Comparison of ENCODE assay signal across 2 cellular contexts in the genomic region with DNA sequence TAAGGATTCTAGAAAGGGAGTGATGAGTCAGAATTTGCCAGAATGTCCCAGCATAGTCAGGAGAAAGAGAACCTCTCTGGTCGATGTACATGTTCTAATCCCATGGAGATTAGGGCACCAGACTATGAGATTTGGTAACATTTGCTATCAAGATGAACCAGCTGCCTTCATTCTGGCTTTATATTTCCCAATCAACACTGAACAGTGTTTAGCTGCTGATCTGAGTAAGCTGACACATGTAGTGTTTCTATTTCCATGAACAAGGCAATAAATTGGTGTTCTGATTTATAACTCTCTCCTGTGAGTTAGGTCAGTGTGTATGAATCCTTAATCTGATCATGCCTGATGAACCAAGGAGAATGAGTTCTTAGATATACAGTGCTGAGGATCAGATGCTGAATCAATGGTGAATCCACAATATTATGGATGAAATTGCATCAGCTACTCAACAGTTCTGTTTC.
TF ChIP-seq lines count a peak whose summit lies in the region.

No MANE protein-coding gene starts in this region.

TF ChIP-seq in IMR-90, 13 proteins besides CTCF, POLR2A, EP300 and RAD21:
- TF ChIP-seq ELK1 (IDR thresholded peaks at IDR 0.05; ENCODE audit: borderline replicate concordance, low read depth, low read length) (no peak), CEBPB (IDR thresholded peaks at IDR 0.05; ENCODE audit: low read depth, low read length) (0 out of 2 replicates have a peak, but pooled peaks have one; percentile 6)

TF ChIP-seq in K562, 482 proteins besides CTCF, POLR2A, EP300 and RAD21:
- TF ChIP-seq, protein P1, sequence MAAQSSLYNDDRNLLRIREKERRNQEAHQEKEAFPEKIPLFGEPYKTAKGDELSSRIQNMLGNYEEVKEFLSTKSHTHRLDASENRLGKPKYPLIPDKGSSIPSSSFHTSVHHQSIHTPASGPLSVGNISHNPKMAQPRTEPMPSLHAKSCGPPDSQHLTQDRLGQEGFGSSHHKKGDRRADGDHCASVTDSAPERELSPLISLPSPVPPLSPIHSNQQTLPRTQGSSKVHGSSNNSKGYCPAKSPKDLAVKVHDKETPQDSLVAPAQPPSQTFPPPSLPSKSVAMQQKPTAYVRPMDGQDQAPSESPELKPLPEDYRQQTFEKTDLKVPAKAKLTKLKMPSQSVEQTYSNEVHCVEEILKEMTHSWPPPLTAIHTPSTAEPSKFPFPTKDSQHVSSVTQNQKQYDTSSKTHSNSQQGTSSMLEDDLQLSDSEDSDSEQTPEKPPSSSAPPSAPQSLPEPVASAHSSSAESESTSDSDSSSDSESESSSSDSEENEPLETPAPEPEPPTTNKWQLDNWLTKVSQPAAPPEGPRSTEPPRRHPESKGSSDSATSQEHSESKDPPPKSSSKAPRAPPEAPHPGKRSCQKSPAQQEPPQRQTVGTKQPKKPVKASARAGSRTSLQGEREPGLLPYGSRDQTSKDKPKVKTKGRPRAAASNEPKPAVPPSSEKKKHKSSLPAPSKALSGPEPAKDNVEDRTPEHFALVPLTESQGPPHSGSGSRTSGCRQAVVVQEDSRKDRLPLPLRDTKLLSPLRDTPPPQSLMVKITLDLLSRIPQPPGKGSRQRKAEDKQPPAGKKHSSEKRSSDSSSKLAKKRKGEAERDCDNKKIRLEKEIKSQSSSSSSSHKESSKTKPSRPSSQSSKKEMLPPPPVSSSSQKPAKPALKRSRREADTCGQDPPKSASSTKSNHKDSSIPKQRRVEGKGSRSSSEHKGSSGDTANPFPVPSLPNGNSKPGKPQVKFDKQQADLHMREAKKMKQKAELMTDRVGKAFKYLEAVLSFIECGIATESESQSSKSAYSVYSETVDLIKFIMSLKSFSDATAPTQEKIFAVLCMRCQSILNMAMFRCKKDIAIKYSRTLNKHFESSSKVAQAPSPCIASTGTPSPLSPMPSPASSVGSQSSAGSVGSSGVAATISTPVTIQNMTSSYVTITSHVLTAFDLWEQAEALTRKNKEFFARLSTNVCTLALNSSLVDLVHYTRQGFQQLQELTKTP (IDR thresholded peaks at IDR 0.05; ENCODE audit: low read depth in 1 of 2, partially characterized antibody in 2 of 2) = no peak
- TF ChIP-seq, protein P2, sequence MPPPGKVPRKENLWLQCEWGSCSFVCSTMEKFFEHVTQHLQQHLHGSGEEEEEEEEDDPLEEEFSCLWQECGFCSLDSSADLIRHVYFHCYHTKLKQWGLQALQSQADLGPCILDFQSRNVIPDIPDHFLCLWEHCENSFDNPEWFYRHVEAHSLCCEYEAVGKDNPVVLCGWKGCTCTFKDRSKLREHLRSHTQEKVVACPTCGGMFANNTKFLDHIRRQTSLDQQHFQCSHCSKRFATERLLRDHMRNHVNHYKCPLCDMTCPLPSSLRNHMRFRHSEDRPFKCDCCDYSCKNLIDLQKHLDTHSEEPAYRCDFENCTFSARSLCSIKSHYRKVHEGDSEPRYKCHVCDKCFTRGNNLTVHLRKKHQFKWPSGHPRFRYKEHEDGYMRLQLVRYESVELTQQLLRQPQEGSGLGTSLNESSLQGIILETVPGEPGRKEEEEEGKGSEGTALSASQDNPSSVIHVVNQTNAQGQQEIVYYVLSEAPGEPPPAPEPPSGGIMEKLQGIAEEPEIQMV (tag; conservative IDR thresholded peaks at IDR 0.05; ENCODE audit: low read depth) = no peak
- no peak for TF ChIP-seq ZNF584 (CRISPR knock-in tag; IDR thresholded peaks at IDR 0.05; ENCODE audit: low read depth)
- TF ChIP-seq RBFOX2 (IDR thresholded peaks at IDR 0.05; ENCODE audit: low read depth, low read length) = no peak
- TF ChIP-seq KDM1A (IDR thresholded peaks at IDR 0.05) = peak in 1 of 2 experiments; percentile 68; a peak in 2 of 4 replicates
- no peak for TF ChIP-seq PHF21A (IDR thresholded peaks at IDR 0.05; ENCODE audit: borderline replicate concordance, low read depth)
- no peak for TF ChIP-seq HLTF (IDR thresholded peaks at IDR 0.05)
- peak; percentile 43; the same call in 1 of the 2 replicates for TF ChIP-seq TEAD4 (IDR thresholded peaks at IDR 0.05; ENCODE audit: low read length)
- no peak for TF ChIP-seq TEAD4 (CRISPR knock-in tag; IDR thresholded peaks at IDR 0.05; ENCODE audit: borderline replicate concordance)
- no peak for TF ChIP-seq SRSF3 (IDR thresholded peaks at IDR 0.05; ENCODE audit: insufficient read depth, low read length)
- TF ChIP-seq ZC3H11A (IDR thresholded peaks at IDR 0.05; ENCODE audit: low read depth, low read length) = no peak
- no peak for TF ChIP-seq OTX1 (CRISPR knock-in tag; IDR thresholded peaks at IDR 0.05)
- no peak for TF ChIP-seq TRIM24 (IDR thresholded peaks at IDR 0.05)
- TF ChIP-seq ARHGAP35 (IDR thresholded peaks at IDR 0.05; ENCODE audit: partially characterized antibody) = no peak
- TF ChIP-seq RNF2 (IDR thresholded peaks at IDR 0.05) = no peak
- TF ChIP-seq ELF2 (CRISPR knock-in tag; IDR thresholded peaks at IDR 0.05) = no peak
- 0 out of 2 replicates have a peak, but pooled peaks have one; percentile 19 for TF ChIP-seq CEBPB (tag; IDR thresholded peaks at IDR 0.05)
- TF ChIP-seq TAL1 (IDR thresholded peaks at IDR 0.05) = peak; percentile 31
- peak; percentile 41; the same call in 1 of the 2 replicates for TF ChIP-seq CBFA2T2 (conservative IDR thresholded peaks at IDR 0.05)
- TF ChIP-seq, protein P3, sequence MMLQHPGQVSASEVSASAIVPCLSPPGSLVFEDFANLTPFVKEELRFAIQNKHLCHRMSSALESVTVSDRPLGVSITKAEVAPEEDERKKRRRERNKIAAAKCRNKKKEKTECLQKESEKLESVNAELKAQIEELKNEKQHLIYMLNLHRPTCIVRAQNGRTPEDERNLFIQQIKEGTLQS (IDR thresholded peaks at IDR 0.05) = peak; percentile 48
- TF ChIP-seq, protein P3 (CRISPR knock-in tag; conservative IDR thresholded peaks at IDR 0.05) = no peak
- peak; percentile 32; the same call in 1 of the 2 replicates for TF ChIP-seq FOSL1 (tag; conservative IDR thresholded peaks at IDR 0.05)
- TF ChIP-seq ARID4B (CRISPR knock-in tag; IDR thresholded peaks at IDR 0.05) = no peak
- no peak for TF ChIP-seq HSF4 (CRISPR knock-in tag; IDR thresholded peaks at IDR 0.05; ENCODE audit: borderline replicate concordance)
- TF ChIP-seq LEF1 (IDR thresholded peaks at IDR 0.05) = no peak
- no peak for TF ChIP-seq ZNF449 (CRISPR knock-in tag; IDR thresholded peaks at IDR 0.05)
- TF ChIP-seq CEBPG (CRISPR knock-in tag; IDR thresholded peaks at IDR 0.05) = no peak
- 0 out of 4 replicates have a peak, but pooled peaks of 1 of the 2 experiments have one; percentile 15 for TF ChIP-seq CEBPG (tag; conservative IDR thresholded peaks at IDR 0.05 in 1 of 2, IDR thresholded peaks at IDR 0.05 in 1 of 2)
- TF ChIP-seq, protein P4, sequence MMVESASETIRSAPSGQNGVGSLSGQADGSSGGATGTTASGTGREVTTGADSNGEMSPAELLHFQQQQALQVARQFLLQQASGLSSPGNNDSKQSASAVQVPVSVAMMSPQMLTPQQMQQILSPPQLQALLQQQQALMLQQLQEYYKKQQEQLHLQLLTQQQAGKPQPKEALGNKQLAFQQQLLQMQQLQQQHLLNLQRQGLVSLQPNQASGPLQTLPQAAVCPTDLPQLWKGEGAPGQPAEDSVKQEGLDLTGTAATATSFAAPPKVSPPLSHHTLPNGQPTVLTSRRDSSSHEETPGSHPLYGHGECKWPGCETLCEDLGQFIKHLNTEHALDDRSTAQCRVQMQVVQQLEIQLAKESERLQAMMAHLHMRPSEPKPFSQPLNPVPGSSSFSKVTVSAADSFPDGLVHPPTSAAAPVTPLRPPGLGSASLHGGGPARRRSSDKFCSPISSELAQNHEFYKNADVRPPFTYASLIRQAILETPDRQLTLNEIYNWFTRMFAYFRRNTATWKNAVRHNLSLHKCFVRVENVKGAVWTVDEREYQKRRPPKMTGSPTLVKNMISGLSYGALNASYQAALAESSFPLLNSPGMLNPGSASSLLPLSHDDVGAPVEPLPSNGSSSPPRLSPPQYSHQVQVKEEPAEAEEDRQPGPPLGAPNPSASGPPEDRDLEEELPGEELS (CRISPR knock-in tag; IDR thresholded peaks at IDR 0.05; ENCODE audit: borderline replicate concordance) = no peak
- peak; percentile 67 for TF ChIP-seq CBFA2T3 (IDR thresholded peaks at IDR 0.05)
- peak; percentile 22; the same call in 1 of the 2 replicates for TF ChIP-seq TCF3 (CRISPR knock-in tag; IDR thresholded peaks at IDR 0.05)
TF ChIP-seq in K562: peak in this region for 10.
